8 cellular contexts compared by ENCODE assay signal in genomic region chr2:207194028-207194427, GRCh38.
"Had no signal": no experiment of that assay in that cellular context is flagged by ENCODE, and none has a peak within 500 bp of the region (broad histone marks: within the 10 kb centered on the region; RNA-seq: fewer than 3 reads in every experiment).

No MANE protein-coding gene starts in this region.

- FAIRE-seq: G401.6, GM12878, GM12891, GM12892, GM18507, GM19239 had no signal

- DNase-seq: GDM1, GF-D8 had no signal

- ATAC-seq: GM12878 had no signal

- H3K4me3 ChIP-seq: GM12878 had no signal
